1 cellular context compared by ENCODE assay signal in genomic region chr1:157138220-157139124, GRCh38.
TF ChIP-seq lines count a peak whose summit lies in the region.

Gene ETV3 (minus strand): TSS chr1:157138395. CDS start chr1:157136352, 2,043 bp downstream.

TF ChIP-seq in HepG2, 621 proteins besides CTCF, POLR2A, EP300 and RAD21 (continued from another document and continues in another):
- TF ChIP-seq HDAC2 (CRISPR knock-in tag; IDR thresholded peaks at IDR 0.05) (0 out of 2 replicates have a peak, but pooled peaks have one; percentile 12), FOXP1 (IDR thresholded peaks at IDR 0.05) (no peak), FOXP1 (CRISPR knock-in tag; IDR thresholded peaks at IDR 0.05) (no peak), SMAD1 (CRISPR knock-in tag; IDR thresholded peaks at IDR 0.05; ENCODE audit: borderline replicate concordance, low read depth) (peak; percentile 42; the same call in 1 of the 2 replicates), HIVEP1 (CRISPR knock-in tag; IDR thresholded peaks at IDR 0.05) (0 out of 2 replicates have a peak, but pooled peaks have one; percentile 11), ZNF891 (CRISPR knock-in tag; IDR thresholded peaks at IDR 0.05) (peak; percentile 91), SALL1 (CRISPR knock-in tag; IDR thresholded peaks at IDR 0.05) (peak; percentile 81), GABPA (IDR thresholded peaks at IDR 0.05; ENCODE audit: low read depth, low read length) (peak; percentile 79), GABPA (CRISPR knock-in tag; IDR thresholded peaks at IDR 0.05; ENCODE audit: low read depth) (peak; percentile 93), ZNF263 (CRISPR knock-in tag; IDR thresholded peaks at IDR 0.05) (peak; percentile 99), ATAD3A (CRISPR knock-in tag; IDR thresholded peaks at IDR 0.05) (no peak), ZNF546 (CRISPR knock-in tag; conservative IDR thresholded peaks at IDR 0.05) (peak; percentile 96), ZNF17 (CRISPR knock-in tag; IDR thresholded peaks at IDR 0.05) (0 out of 2 replicates have a peak, but pooled peaks have one; percentile 20), ZNF407 (CRISPR knock-in tag; IDR thresholded peaks at IDR 0.05; ENCODE audit: not compliant biosample characterization) (peak; percentile 33), ZNF253 (CRISPR knock-in tag; IDR thresholded peaks at IDR 0.05; ENCODE audit: borderline replicate concordance) (no peak), ZNF225 (CRISPR knock-in tag; IDR thresholded peaks at IDR 0.05) (peak; percentile 37; the same call in 1 of the 2 replicates), HNF4A (CRISPR knock-in tag; IDR thresholded peaks at IDR 0.05) (no peak), BCL3 (CRISPR knock-in tag; IDR thresholded peaks at IDR 0.05) (0 out of 2 replicates have a peak, but pooled peaks have one; percentile 41), MEF2D (CRISPR knock-in tag; IDR thresholded peaks at IDR 0.05) (no peak), ZBTB1 (CRISPR knock-in tag; IDR thresholded peaks at IDR 0.05; ENCODE audit: borderline replicate concordance) (no peak; the same call in 1 of the 2 replicates), TCF12 (IDR thresholded peaks at IDR 0.05) (no peak), TCF12 (CRISPR knock-in tag; IDR thresholded peaks at IDR 0.05) (peak; percentile 83), ZNF83 (CRISPR knock-in tag; IDR thresholded peaks at IDR 0.05; ENCODE audit: borderline replicate concordance) (0 out of 2 replicates have a peak, but pooled peaks have one; percentile 16), ZNF292 (CRISPR knock-in tag; IDR thresholded peaks at IDR 0.05; ENCODE audit: borderline replicate concordance, low read depth) (peak; percentile 6; the same call in 1 of the 2 replicates), ZNF160 (CRISPR knock-in tag; IDR thresholded peaks at IDR 0.05) (peak; percentile 52; the same call in 1 of the 2 replicates), ZBTB40 (IDR thresholded peaks at IDR 0.05) (0 out of 2 replicates have a peak, but pooled peaks have one; percentile 9), ZBTB40 (CRISPR knock-in tag; IDR thresholded peaks at IDR 0.05) (peak; percentile 83), ZNF276 (CRISPR knock-in tag; IDR thresholded peaks at IDR 0.05; ENCODE audit: low read depth) (no peak), HNRNPL (IDR thresholded peaks at IDR 0.05; ENCODE audit: low read depth, low read length) (no peak), ESRRA (CRISPR knock-in tag; IDR thresholded peaks at IDR 0.05; ENCODE audit: low read depth) (peak; percentile 68; the same call in 1 of the 2 replicates), NCOA5 (CRISPR knock-in tag; IDR thresholded peaks at IDR 0.05) (no peak)
- TF ChIP-seq, protein P1, sequence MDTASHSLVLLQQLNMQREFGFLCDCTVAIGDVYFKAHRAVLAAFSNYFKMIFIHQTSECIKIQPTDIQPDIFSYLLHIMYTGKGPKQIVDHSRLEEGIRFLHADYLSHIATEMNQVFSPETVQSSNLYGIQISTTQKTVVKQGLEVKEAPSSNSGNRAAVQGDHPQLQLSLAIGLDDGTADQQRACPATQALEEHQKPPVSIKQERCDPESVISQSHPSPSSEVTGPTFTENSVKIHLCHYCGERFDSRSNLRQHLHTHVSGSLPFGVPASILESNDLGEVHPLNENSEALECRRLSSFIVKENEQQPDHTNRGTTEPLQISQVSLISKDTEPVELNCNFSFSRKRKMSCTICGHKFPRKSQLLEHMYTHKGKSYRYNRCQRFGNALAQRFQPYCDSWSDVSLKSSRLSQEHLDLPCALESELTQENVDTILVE (CRISPR knock-in tag; IDR thresholded peaks at IDR 0.05) = peak; percentile 100
- TF ChIP-seq, protein P2, sequence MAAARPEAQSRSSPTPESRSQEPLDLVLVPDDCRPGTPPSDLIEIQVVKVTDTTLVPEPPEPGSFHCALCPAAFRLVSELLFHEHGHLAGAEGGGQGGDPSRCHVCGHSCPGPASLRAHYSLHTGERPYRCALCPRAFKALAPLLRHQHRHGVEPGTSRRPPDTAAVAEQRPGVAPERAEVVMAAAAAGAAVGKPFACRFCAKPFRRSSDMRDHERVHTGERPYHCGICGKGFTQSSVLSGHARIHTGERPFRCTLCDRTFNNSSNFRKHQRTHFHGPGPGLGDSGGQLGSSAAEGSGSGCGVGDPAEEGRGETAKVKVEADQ (CRISPR knock-in tag; IDR thresholded peaks at IDR 0.05; ENCODE audit: borderline replicate concordance) = peak; percentile 56; the same call in 1 of the 2 replicates
- TF ChIP-seq, protein P3, sequence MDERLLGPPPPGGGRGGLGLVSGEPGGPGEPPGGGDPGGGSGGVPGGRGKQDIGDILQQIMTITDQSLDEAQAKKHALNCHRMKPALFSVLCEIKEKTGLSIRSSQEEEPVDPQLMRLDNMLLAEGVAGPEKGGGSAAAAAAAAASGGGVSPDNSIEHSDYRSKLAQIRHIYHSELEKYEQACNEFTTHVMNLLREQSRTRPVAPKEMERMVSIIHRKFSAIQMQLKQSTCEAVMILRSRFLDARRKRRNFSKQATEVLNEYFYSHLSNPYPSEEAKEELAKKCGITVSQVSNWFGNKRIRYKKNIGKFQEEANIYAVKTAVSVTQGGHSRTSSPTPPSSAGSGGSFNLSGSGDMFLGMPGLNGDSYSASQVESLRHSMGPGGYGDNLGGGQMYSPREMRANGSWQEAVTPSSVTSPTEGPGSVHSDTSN (CRISPR knock-in tag; IDR thresholded peaks at IDR 0.05) = no peak
